Comparison of ENCODE assay signal across 7 cellular contexts in the genomic region with DNA sequence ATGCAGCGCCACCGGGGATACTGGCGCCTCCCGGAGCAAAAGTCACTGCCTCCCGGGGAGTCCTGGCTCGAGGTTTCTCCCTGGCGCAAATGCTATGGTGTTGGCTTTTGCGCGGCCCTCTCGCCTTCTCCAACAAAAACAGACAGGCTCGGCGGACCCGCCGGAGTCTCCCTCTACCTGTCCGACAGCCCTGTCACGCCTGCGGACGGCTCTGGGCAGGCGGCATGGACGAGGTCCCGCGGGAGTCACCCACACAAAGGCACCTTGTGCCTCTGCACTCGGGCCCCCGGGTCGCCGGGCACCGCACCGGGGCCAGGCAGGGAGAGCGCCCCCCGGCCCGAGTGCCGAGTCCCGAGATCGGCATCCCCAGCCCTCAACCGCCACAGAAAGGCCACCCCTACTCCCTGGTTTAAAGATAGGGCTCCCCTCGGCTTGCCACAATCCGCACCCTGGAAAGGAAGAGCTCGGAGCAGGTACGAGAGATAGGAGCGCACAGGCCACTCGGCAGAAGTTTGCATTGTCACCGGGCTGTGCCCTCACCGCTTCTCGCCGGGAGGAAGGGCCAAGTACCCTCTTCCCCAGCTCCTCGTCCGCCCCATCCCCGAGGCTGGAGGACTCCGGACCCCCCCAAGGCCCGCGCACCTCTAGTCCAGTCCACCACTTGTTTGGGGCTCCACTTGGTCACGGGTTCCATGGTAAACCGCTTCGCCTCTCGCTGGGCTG. TPM values are rescaled to one million over a fixed set of nuclear protein-coding genes. Genes with fewer than 3 reads are reported as not detected.
DNase-seq lines count a peak whose midpoint lies in the region; ATAC-seq and TF ChIP-seq lines count a peak whose summit lies in the region.

No MANE protein-coding gene starts in this region.

- in situ Hi-C loops in GM13976 (cut with MboI; ENCODE audit: low sequenced_read_pairs, unreplicated experiment): no loop called here
- in situ Hi-C loops in HAP-1 (cut with MboI; ENCODE audit: low sequenced_read_pairs): no loop called here

- no peaks in the 10 kb centered on the region for H3K27me3 ChIP-seq in HAP-1 (ENCODE audit: low read depth)

- H3K4me3 ChIP-seq in HAP-1: peak overlapping the region; percentile 85

- H3K4me1 ChIP-seq in HAP-1: peaks cover 17% of the 10 kb centered on the region

- TF ChIP-seq CTCF in GM13976 (IDR thresholded peaks at IDR 0.05; ENCODE audit: borderline replicate concordance, control extremely low read depth, extremely low read depth, insufficient read depth, missing control alignments) (no peak), MCF 10A (IDR thresholded peaks at IDR 0.05; ENCODE audit: unreplicated experiment) (no peak)

- peak overlapping the region; percentile 38 for H3K27ac Mint-ChIP-seq in MCF 10A (ENCODE audit: low read depth, unreplicated experiment)

- peak; percentile 23 for ATAC-seq in left lobe of liver

- no peaks in the 10 kb centered on the region for H3K9me3 Mint-ChIP-seq in MCF 10A (ENCODE audit: unreplicated experiment)

- DNase-seq in GM13976 (ENCODE audit: low spot score) (peak; percentile 54), HAP-1 (ENCODE audit: low spot score in 2 of 2) (peak; percentile 19 to 58), NCI-H146 treated with DMSO at 0.1 percent for 48 hours (lab: John Stamatoyannopoulos, UW; ENCODE audit: unreplicated experiment) (peak; percentile 60), MCF 10A (ENCODE audit: unreplicated experiment) (peak; percentile 52), left lobe of liver (ENCODE audit: low spot score) (peak; percentile 60), substantia nigra (lab: John Stamatoyannopoulos, UW) (peak in 28 of 49 donors; percentile 13 to 63 (median 44)), NAMALWA (ENCODE audit: low spot score) (no peak)

- H3K4me1 Mint-ChIP-seq in MCF 10A (ENCODE audit: insufficient read depth, unreplicated experiment): peaks cover 15% of the 10 kb centered on the region

- H3K4me3 Mint-ChIP-seq in MCF 10A (ENCODE audit: unreplicated experiment): peak overlapping the region; percentile 87

- no TSS peak for BruUV-seq in MCF 10A (replicated peaks; lab: Mats Ljungman, UMichigan)

- H3K27me3 Mint-ChIP-seq in MCF 10A (ENCODE audit: insufficient read depth, unreplicated experiment): no peaks in the 10 kb centered on the region

- H3K9me3 ChIP-seq in HAP-1: no peaks in the 10 kb centered on the region

- POLR2A ChIA-PET in MCF 10A (lab: Yijun Ruan, JAX): interaction anchor here (0.7 to 2.9 kb wide), 15 partner anchors 9 to 245 kb away, joined by 3 to 11 read pairs (median 5); no protein-coding TSS in a partner anchor

- peak overlapping the region; percentile 86 for H3K27ac ChIP-seq in substantia nigra (ENCODE audit: low read depth, low read length, poor library complexity, severe bottlenecking)

- CTCF ChIA-PET in MCF 10A (lab: Yijun Ruan, JAX): interaction anchor here (0.5 to 2.2 kb wide), 10 partner anchors 9 to 1934 kb away, joined by 3 to 10 read pairs (median 4); no protein-coding TSS in a partner anchor

- H3K36me3 ChIP-seq in HAP-1 (replicated peaks): peaks cover 4% of the 10 kb centered on the region; the same call in 1 of the 2 replicates

- no peaks in the 10 kb centered on the region for H3K36me3 Mint-ChIP-seq in MCF 10A (ENCODE audit: insufficient read depth, unreplicated experiment)

- intact Hi-C loops in MCF 10A (cut with micrococcal nuclease): loop anchor here (5.0 kb wide), 1 partner anchor 108 kb away; no protein-coding TSS in a partner anchor

RNA-seq across cellular contexts. Expression of gene CNKSR3, which starts 0.9 kb away (rescaled TPM):
- total RNA-seq in MCF 10A (2022) (3.9 and 4.8 TPM in 2 replicates), left lobe of liver (42.9 TPM)
